Comparison of ENCODE assay signal across 1 cellular context in genomic region chr1:75129660-75130311, GRCh38.
TF ChIP-seq lines count a peak whose summit lies in the region.

No MANE protein-coding gene starts in this region.

TF ChIP-seq in GM23338, 12 proteins besides CTCF, POLR2A, EP300 and RAD21 (continued from another document):
- TF ChIP-seq ETS1 (IDR thresholded peaks at IDR 0.05) (no peak), ZNF462 (CRISPR knock-in tag; IDR thresholded peaks at IDR 0.05) (no peak), ZNF114 (CRISPR knock-in tag; IDR thresholded peaks at IDR 0.05) (no peak), CREB1 (CRISPR knock-in tag; IDR thresholded peaks at IDR 0.05; ENCODE audit: low read depth) (no peak), POLR2AphosphoS5 (IDR thresholded peaks at IDR 0.05; ENCODE audit: low read depth) (no peak), EZH2 (IDR thresholded peaks at IDR 0.05; ENCODE audit: low read depth, unreplicated experiment) (peak; percentile 89), EZH2phosphoT487 (IDR thresholded peaks at IDR 0.05; ENCODE audit: unreplicated experiment) (peak; percentile 68), STAT1 (IDR thresholded peaks at IDR 0.05; ENCODE audit: unreplicated experiment) (no peak)
